1 cellular context compared by ENCODE assay signal in genomic region chr17:68309066-68309670, GRCh38. TPM values are rescaled to one million over a fixed set of nuclear protein-coding genes. Genes with fewer than 3 reads are reported as not detected.
"Had no signal": no experiment of that assay in that cellular context is flagged by ENCODE, and none has a peak within 500 bp of the region (broad histone marks: within the 10 kb centered on the region; RNA-seq: fewer than 3 reads in every experiment).

No MANE protein-coding gene starts in this region.

RNA-seq across cellular contexts. Expression of gene SLC16A6, which starts 18.2 kb away (rescaled TPM):
- total RNA-seq: HT-29 had no signal
